9 cellular contexts compared by ENCODE assay signal in genomic region chr2:74205586-74205985, GRCh38. TPM values are rescaled to one million over a fixed set of nuclear protein-coding genes. Genes with fewer than 3 reads are reported as not detected.
DNase-seq lines count a peak whose midpoint lies in the region; ATAC-seq and TF ChIP-seq lines count a peak whose summit lies in the region.
"Had no signal": no experiment of that assay in that cellular context is flagged by ENCODE, and none has a peak within 500 bp of the region (broad histone marks: within the 10 kb centered on the region; RNA-seq: fewer than 3 reads in every experiment).

No MANE protein-coding gene starts in this region.

- no peaks in the 10 kb centered on the region for H3K27me3 ChIP-seq in CD4-positive, alpha-beta memory T cell (ENCODE audit: insufficient read depth, low read length)
- H3K27me3 ChIP-seq in H9 (ENCODE audit: insufficient read depth, low read length), result no peaks in the 10 kb centered on the region

- H3K27ac Mint-ChIP-seq in CD4-positive, alpha-beta memory T cell, result peak overlapping the region; percentile 91 to 99 (median 96)
- peak overlapping the region; percentile 41 to 72 (median 71); a peak in 4 of 7 replicates for H3K27ac Mint-ChIP-seq in H9
- peak overlapping the region; percentile 97 for H3K27ac Mint-ChIP-seq in activated CD8-positive, alpha-beta T cell treated with anti-CD3 and anti-CD28 coated beads for 36 hours

- no peaks in the 10 kb centered on the region for H3K27me3 Mint-ChIP-seq in CD4-positive, alpha-beta memory T cell
- no peaks in the 10 kb centered on the region for H3K27me3 Mint-ChIP-seq in H9 (ENCODE audit: low read depth)
- no peaks in the 10 kb centered on the region for H3K27me3 Mint-ChIP-seq in activated CD8-positive, alpha-beta T cell treated with anti-CD3 and anti-CD28 coated beads for 36 hours

- TF ChIP-seq CTCF in H9 (conservative IDR thresholded peaks at IDR 0.05), result no peak
- TF ChIP-seq CTCF in activated CD8-positive, alpha-beta T cell treated with anti-CD3 and anti-CD28 coated beads for 36 hours (IDR thresholded peaks at IDR 0.05), result no peak
- TF ChIP-seq CTCF in lower leg skin (IDR thresholded peaks at IDR 0.05), result no peak

- H4K5ac ChIP-seq in H9 (ENCODE audit: insufficient read length, low read depth, low read length), result no peak overlapping the region

- peak overlapping the region; percentile 74 to 85 (median 80) for H3K4me3 Mint-ChIP-seq in CD4-positive, alpha-beta memory T cell
- H3K4me3 Mint-ChIP-seq in H9, result peak overlapping the region in 1 of 2 experiments; percentile 44; a peak in 2 of 5 replicates
- peak overlapping the region; percentile 67 for H3K4me3 Mint-ChIP-seq in activated CD8-positive, alpha-beta T cell treated with anti-CD3 and anti-CD28 coated beads for 36 hours

- H3K79me1 ChIP-seq in H9 (ENCODE audit: insufficient read depth, low read depth, low read length, poor library complexity, severe bottlenecking), result peaks cover 7% of the 10 kb centered on the region

- H3K18ac ChIP-seq in H9 (ENCODE audit: insufficient read length, low read depth, low read length), result no peak overlapping the region

- H3K4me3 ChIP-seq in CD4-positive, alpha-beta memory T cell (ENCODE audit: low read length in 2 of 2), result peak overlapping the region; percentile 17 to 23
- H3K4me3 ChIP-seq in lower leg skin (ENCODE audit: low read depth, poor library complexity, severe bottlenecking), result no peak overlapping the region

- H3K4me1 Mint-ChIP-seq in CD4-positive, alpha-beta memory T cell, result peaks cover 28 to 59% (median 42%) of the 10 kb centered on the region in 4 donors
- peaks cover 42 to 45% of the 10 kb centered on the region in 2 experiments for H3K4me1 Mint-ChIP-seq in H9
- H3K4me1 Mint-ChIP-seq in activated CD8-positive, alpha-beta T cell treated with anti-CD3 and anti-CD28 coated beads for 36 hours (ENCODE audit: low read depth), result peaks cover 64% of the 10 kb centered on the region

- peaks cover 58% of the 10 kb centered on the region; the same call in 1 of the 2 replicates for H3K79me2 ChIP-seq in H9 (ENCODE audit: insufficient read depth, low read length)

- H2BK5ac ChIP-seq in H9 (ENCODE audit: insufficient read length, low read length), result no peak overlapping the region

- no peak overlapping the region for H2BK15ac ChIP-seq in H9 (ENCODE audit: low read depth, low read length)

- no peak overlapping the region for H3K4ac ChIP-seq in H9 (ENCODE audit: low read depth, low read length)

- no peaks in the 10 kb centered on the region for H3K9me3 ChIP-seq in CD4-positive, alpha-beta memory T cell (ENCODE audit: control insufficient read depth in 1 of 2, low read length in 2 of 2)
- H3K9me3 ChIP-seq in H9 (ENCODE audit: control insufficient read depth, low read depth, low read length), result no peaks in the 10 kb centered on the region

- WGBS in H9 (ENCODE audit: extremely low coverage, insufficient read length, low lambda C conversion rate), result no CpG with 5 or more reads among the region's 7 CpGs
- WGBS in lower leg skin, 2 donors, result 46 to 60% methylated on average over 7 of the region's 7 CpGs

- H2AK5ac ChIP-seq in H9 (ENCODE audit: insufficient read length, low read length), result no peak overlapping the region

- H4K91ac ChIP-seq in H9 (ENCODE audit: insufficient read length, low read depth, low read length), result no peak overlapping the region

- H3K9me3 Mint-ChIP-seq in CD4-positive, alpha-beta memory T cell, result no peaks in the 10 kb centered on the region
- H3K9me3 Mint-ChIP-seq in H9, result no peaks in the 10 kb centered on the region
- no peaks in the 10 kb centered on the region for H3K9me3 Mint-ChIP-seq in activated CD8-positive, alpha-beta T cell treated with anti-CD3 and anti-CD28 coated beads for 36 hours

- H3K27ac ChIP-seq in CD4-positive, alpha-beta memory T cell (ENCODE audit: low read depth, low read length), result peak overlapping the region; percentile 68
- H3K27ac ChIP-seq in H9 (ENCODE audit: insufficient read length, low read depth, low read length), result no peak overlapping the region

- H4K20me1 ChIP-seq in H9 (ENCODE audit: control insufficient read depth, insufficient read depth, insufficient read length), result no peaks in the 10 kb centered on the region

- POLR2A ChIA-PET in CD4-positive, alpha-beta memory T cell (lab: Charles Lee; ENCODE audit: partially characterized antibody), result interaction anchor here (0.6 to 5.4 kb wide), 6 partner anchors 7 to 381 kb away, joined by 3 to 59 read pairs (median 5); partner anchors contain the start of genes MOB1A and MTHFD2
- POLR2A ChIA-PET in activated CD8-positive, alpha-beta T cell treated with anti-CD3 and anti-CD28 coated beads for 36 hours (lab: Charles Lee), result interaction anchor here (0.6 to 4.2 kb wide), 16 partner anchors 7 to 360 kb away, joined by 3 to 37 read pairs (median 4); partner anchors contain the start of genes BOLA3, MOB1A and MTHFD2

- intact Hi-C loops in CD4-positive, alpha-beta memory T cell (cut with micrococcal nuclease), result no loop called here
- intact Hi-C loops in activated CD8-positive, alpha-beta T cell treated with anti-CD3 and anti-CD28 coated beads for 36 hours (cut with micrococcal nuclease), result no loop called here
- intact Hi-C loops in lower leg skin (cut with DNase I; ENCODE audit: low total_unique reads), result no loop called here

- H2BK120ac ChIP-seq in H9 (ENCODE audit: low read depth, low read length, poor library complexity, severe bottlenecking), result no peak overlapping the region

- peaks cover 58% of the 10 kb centered on the region for H3K4me1 ChIP-seq in CD4-positive, alpha-beta memory T cell (ENCODE audit: insufficient read depth, low read length)
- peaks cover 10% of the 10 kb centered on the region for H3K4me1 ChIP-seq in H9 (ENCODE audit: insufficient read depth, low read length)

- no peak for TF ChIP-seq POLR2A in lower leg skin (IDR thresholded peaks at IDR 0.05)

- ATAC-seq in activated CD8-positive, alpha-beta T cell treated with anti-CD3 and anti-CD28 coated beads for 36 hours, result peak; percentile 55

- no peak overlapping the region for H3T11ph ChIP-seq in H9 (ENCODE audit: low read length)

- CTCF ChIA-PET in CD4-positive, alpha-beta memory T cell (lab: Charles Lee; ENCODE audit: partially characterized antibody), result interaction anchor here (0.6 to 3.6 kb wide), 8 partner anchors 14 to 382 kb away, joined by 3 to 16 read pairs (median 4); partner anchors contain the start of gene MOB1A
- CTCF ChIA-PET in activated CD8-positive, alpha-beta T cell treated with anti-CD3 and anti-CD28 coated beads for 36 hours (lab: Charles Lee), result interaction anchor here (0.8 to 3.4 kb wide), 6 partner anchors 10 to 382 kb away, joined by 3 to 19 read pairs (median 9); partner anchors contain the start of gene MOB1A

- no peak overlapping the region for H3K56ac ChIP-seq in H9 (ENCODE audit: insufficient read length, low read depth, low read length)

- H4K8ac ChIP-seq in H9 (replicated peaks; ENCODE audit: insufficient read length, low read depth, low read length), result no peak overlapping the region

- no peak overlapping the region for H3K14ac ChIP-seq in H9 (ENCODE audit: insufficient read depth, low read length)

- no peak overlapping the region for H3K4me2 ChIP-seq in H9 (ENCODE audit: insufficient read depth, insufficient read length, low read length)

- H3K23ac ChIP-seq in H9 (ENCODE audit: insufficient read length, low read depth, low read length), result no peak overlapping the region

- DNase-seq in CD4-positive, alpha-beta memory T cell, result peak in 3 of 5 donors; percentile 8 to 25 (median 17)
- DNase-seq in H9 (no peak), lower leg skin (ENCODE audit: low spot score in 2 of 2) (peak; percentile 34 to 84), COLO829 (ENCODE audit: low spot score) (no peak), nucleus accumbens (lab: John Stamatoyannopoulos, UW) (no peak), AG08396 (ENCODE audit: low spot score) (no peak), NCI-H1694 (lab: John Stamatoyannopoulos, UW) (no peak)
- peak; percentile 62 for DNase-seq in activated CD8-positive, alpha-beta T cell treated with anti-CD3 and anti-CD28 coated beads for 36 hours
- DNase-seq: SHP77 had no signal

- no peak overlapping the region for H2AFZ ChIP-seq in H9 (ENCODE audit: low read length)

- no peak overlapping the region for H2BK12ac ChIP-seq in H9 (ENCODE audit: insufficient read length, low read depth, low read length)

- no peak overlapping the region for H2BK20ac ChIP-seq in H9 (ENCODE audit: low read depth, low read length, poor library complexity, severe bottlenecking)

- H3K9ac ChIP-seq in H9 (ENCODE audit: extremely low read depth, insufficient read length, low read length), result no peak overlapping the region

- H3K23me2 ChIP-seq in H9 (ENCODE audit: insufficient read length, low read depth, low read length, poor library complexity, severe bottlenecking), result peaks cover 3% of the 10 kb centered on the region

- peaks cover 19 to 24% of the 10 kb centered on the region in 2 donors for H3K36me3 Mint-ChIP-seq in CD4-positive, alpha-beta memory T cell
- H3K36me3 Mint-ChIP-seq in H9 (ENCODE audit: insufficient read depth in 1 of 3, low read depth in 3 of 3), result peaks cover 59 to 88% (median 87%) of the 10 kb centered on the region in 3 experiments
- peaks cover 83% of the 10 kb centered on the region for H3K36me3 Mint-ChIP-seq in activated CD8-positive, alpha-beta T cell treated with anti-CD3 and anti-CD28 coated beads for 36 hours (ENCODE audit: low read depth)

- H3K36me3 ChIP-seq in CD4-positive, alpha-beta memory T cell (ENCODE audit: insufficient read depth, low read length), result peaks cover 15% of the 10 kb centered on the region

RNA-seq across cellular contexts. Expression of gene MTHFD2, which starts 7.2 kb away (rescaled TPM):
- 10 to 100 TPM; 23.8 to 25.0 TPM for total RNA-seq in CD4-positive, alpha-beta memory T cell
- 10 to 100 TPM; 13.7 to 16.3 TPM for polyA plus RNA-seq in CD4-positive, alpha-beta memory T cell
- total RNA-seq in H9 (2021) (186 and 201 TPM in 2 replicates), lower leg skin (10 to 100 TPM; 12.5 to 31.8 (median 17.5) TPM)
- 100 to 1,000 TPM; 348 to 361 TPM for total RNA-seq in activated CD8-positive, alpha-beta T cell treated with anti-CD3 and anti-CD28 coated beads for 36 hours

RNA-seq across cellular contexts. Expression of gene MOB1A, which starts 26.9 kb away (rescaled TPM):
- total RNA-seq in CD4-positive, alpha-beta memory T cell, result 100 to 1,000 TPM; 135 TPM
- polyA plus RNA-seq in CD4-positive, alpha-beta memory T cell, result 100 to 1,000 TPM; 142 to 203 TPM
- total RNA-seq in H9 (2021) (95.1 and 98.6 TPM in 2 replicates), lower leg skin (10 to 100 TPM; 62.7 to 90.8 (median 76.6) TPM)
- total RNA-seq in activated CD8-positive, alpha-beta T cell treated with anti-CD3 and anti-CD28 coated beads for 36 hours, result 100 to 1,000 TPM; 150 to 156 TPM

RNA-seq across cellular contexts. Expression of gene BOLA3, which starts 57.9 kb away (rescaled TPM):
- total RNA-seq in CD4-positive, alpha-beta memory T cell, result 10 to 100 TPM; 16.4 to 19.0 TPM
- polyA plus RNA-seq in CD4-positive, alpha-beta memory T cell, result 100 to 1,000 TPM in 1 of 2 donors, 10 to 100 TPM in 1; 82.0 to 101 TPM
- total RNA-seq in H9 (2021) (45.0 and 51.9 TPM in 2 replicates), lower leg skin (10 to 100 TPM in 3 of 4 donors, 1 to 10 TPM in 1; 7.8 to 19.9 (median 16.6) TPM)
- 100 to 1,000 TPM; 131 to 135 TPM for total RNA-seq in activated CD8-positive, alpha-beta T cell treated with anti-CD3 and anti-CD28 coated beads for 36 hours

Comparison
In these comparisons a context has a peak if more than half of its experiments do, and no peak if none do; other contexts are left out.
1. DNase-seq: peak in CD4-positive, alpha-beta memory T cell (3 of 5), activated CD8-positive, alpha-beta T cell treated with anti-CD3 and anti-CD28 coated beads for 36 hours (single experiment) and lower leg skin (2 of 2); none in H9 (single experiment), COLO829 (single experiment), nucleus accumbens (0 of 56), AG08396 (single experiment) and NCI-H1694 (single experiment).
2. Peak in every context shown above with its lines, with median percentiles within 50 percentile points of each other: H3K27ac Mint-ChIP-seq.